ENCODE assay signal across 8 cellular contexts in the genomic region with DNA sequence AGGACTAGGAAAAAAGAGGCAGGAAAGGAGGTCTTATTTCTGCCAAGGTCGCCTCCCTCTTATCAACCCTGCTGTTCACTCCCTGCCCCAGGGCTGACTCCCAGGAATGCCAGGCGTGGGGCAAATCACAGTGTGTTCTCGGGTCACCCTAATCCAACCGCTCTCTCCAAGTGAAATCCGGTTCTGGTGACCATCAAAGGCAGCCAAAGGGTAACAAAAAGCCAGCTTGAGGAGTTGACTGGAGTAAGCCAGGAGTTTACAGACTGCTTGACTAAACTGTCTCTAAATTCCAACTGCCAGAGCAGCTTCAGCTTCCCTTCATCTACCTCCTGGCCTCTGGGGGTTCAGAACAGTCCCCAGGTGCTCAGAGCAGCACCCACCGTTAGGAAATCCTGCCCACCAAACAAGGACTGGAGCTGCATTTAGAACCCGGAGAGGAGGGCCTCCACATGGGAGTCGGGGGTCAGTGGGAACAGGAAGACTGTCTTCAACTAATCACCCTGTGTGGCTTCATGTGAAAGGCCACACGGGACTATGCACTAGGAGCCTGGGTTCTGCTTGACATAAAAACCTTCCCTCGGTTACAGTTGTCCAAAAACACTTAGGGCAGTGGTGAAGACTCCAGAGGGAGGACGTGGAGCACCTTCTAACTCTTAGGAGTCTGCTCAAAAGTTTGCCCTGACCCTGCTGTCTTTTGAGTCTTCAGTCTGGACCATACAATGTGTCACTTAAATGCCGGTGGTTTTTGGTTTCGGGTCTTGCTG. TPM values are rescaled to one million over a fixed set of nuclear protein-coding genes. Genes with fewer than 3 reads are reported as not detected.
DNase-seq lines count a peak whose midpoint lies in the region; ATAC-seq and TF ChIP-seq lines count a peak whose summit lies in the region.

No MANE protein-coding gene starts in this region.

- peaks cover 10% of the 10 kb centered on the region for H3K36me3 Mint-ChIP-seq in activated naive CD4-positive, alpha-beta T cell treated with anti-CD3 and anti-CD28 coated beads for 36 hours (ENCODE audit: low read depth)
- H3K36me3 Mint-ChIP-seq in activated naive CD8-positive, alpha-beta T cell treated with anti-CD3 and anti-CD28 coated beads, Interleukin-2, amount 10 ng/mL, durations not matched to agents 7 days and 5 days = peaks cover 8% of the 10 kb centered on the region

- POLR2A ChIA-PET in activated naive CD8-positive, alpha-beta T cell treated with anti-CD3 and anti-CD28 coated beads, Interleukin-2, amount 10 ng/mL, durations not matched to agents 7 days and 5 days (lab: Charles Lee) = no interaction called here

- H3K27ac Mint-ChIP-seq in activated naive CD4-positive, alpha-beta T cell treated with anti-CD3 and anti-CD28 coated beads for 36 hours = no peak overlapping the region
- no peak overlapping the region for H3K27ac Mint-ChIP-seq in activated naive CD8-positive, alpha-beta T cell treated with anti-CD3 and anti-CD28 coated beads, Interleukin-2, amount 10 ng/mL, durations not matched to agents 7 days and 5 days

- H3K4me3 ChIP-seq in lower lobe of right lung (peak overlapping the region; percentile 96), tibial artery (peak overlapping the region; percentile 83 to 93)

- peak overlapping the region; percentile 95 for H3K27ac ChIP-seq in lower lobe of right lung
- peak overlapping the region; percentile 94 to 98 for H3K27ac ChIP-seq in tibial artery

- H3K9me3 ChIP-seq in lower lobe of right lung (no peaks in the 10 kb centered on the region), tibial artery (no peaks in the 10 kb centered on the region)

- intact Hi-C loops in activated naive CD4-positive, alpha-beta T cell treated with anti-CD3 and anti-CD28 coated beads for 36 hours (cut with micrococcal nuclease) = no loop called here
- intact Hi-C loops in lower lobe of right lung (cut with DNase I) = no loop called here
- intact Hi-C loops in tibial artery (cut with DNase I; ENCODE audit: low total_unique reads) = no loop called here

- TF ChIP-seq CTCF in lower lobe of right lung (IDR thresholded peaks at IDR 0.05) = no peak
- TF ChIP-seq CTCF in tibial artery (IDR thresholded peaks at IDR 0.05) = no peak

- H3K9me3 Mint-ChIP-seq in activated naive CD4-positive, alpha-beta T cell treated with anti-CD3 and anti-CD28 coated beads for 36 hours = no peaks in the 10 kb centered on the region
- H3K9me3 Mint-ChIP-seq in activated naive CD8-positive, alpha-beta T cell treated with anti-CD3 and anti-CD28 coated beads, Interleukin-2, amount 10 ng/mL, durations not matched to agents 7 days and 5 days = no peaks in the 10 kb centered on the region

- no peaks in the 10 kb centered on the region for H3K27me3 ChIP-seq in lower lobe of right lung (ENCODE audit: low read depth)
- no peaks in the 10 kb centered on the region for H3K27me3 ChIP-seq in tibial artery

- H3K4me3 Mint-ChIP-seq in activated naive CD4-positive, alpha-beta T cell treated with anti-CD3 and anti-CD28 coated beads for 36 hours = peak overlapping the region; percentile 75
- H3K4me3 Mint-ChIP-seq in activated naive CD8-positive, alpha-beta T cell treated with anti-CD3 and anti-CD28 coated beads, Interleukin-2, amount 10 ng/mL, durations not matched to agents 7 days and 5 days = peak overlapping the region; percentile 80

- DNase-seq in activated naive CD4-positive, alpha-beta T cell treated with anti-CD3 and anti-CD28 coated beads for 36 hours = no peak
- no peak for DNase-seq in activated naive CD4-positive, alpha-beta T cell treated with Interleukin-2 at 50 U/mL for 16 hours
- DNase-seq in activated naive CD8-positive, alpha-beta T cell treated with anti-CD3 and anti-CD28 coated beads, Interleukin-2, amount 10 ng/mL, durations not matched to agents 7 days and 5 days = no peak
- DNase-seq in lower lobe of right lung (no peak), tibial artery (no peak)

- no peaks in the 10 kb centered on the region for H3K27me3 Mint-ChIP-seq in activated naive CD4-positive, alpha-beta T cell treated with anti-CD3 and anti-CD28 coated beads for 36 hours (ENCODE audit: low read depth)
- H3K27me3 Mint-ChIP-seq in activated naive CD8-positive, alpha-beta T cell treated with anti-CD3 and anti-CD28 coated beads, Interleukin-2, amount 10 ng/mL, durations not matched to agents 7 days and 5 days = no peaks in the 10 kb centered on the region

- H3K36me3 ChIP-seq in lower lobe of right lung (no peaks in the 10 kb centered on the region), tibial artery (no peaks in the 10 kb centered on the region)

- H3K4me1 Mint-ChIP-seq in activated naive CD4-positive, alpha-beta T cell treated with anti-CD3 and anti-CD28 coated beads for 36 hours (ENCODE audit: low read depth) = peaks cover 29% of the 10 kb centered on the region
- H3K4me1 Mint-ChIP-seq in activated naive CD8-positive, alpha-beta T cell treated with anti-CD3 and anti-CD28 coated beads, Interleukin-2, amount 10 ng/mL, durations not matched to agents 7 days and 5 days = peaks cover 29% of the 10 kb centered on the region

- CTCF ChIA-PET in activated naive CD4-positive, alpha-beta T cell treated with anti-CD3 and anti-CD28 coated beads for 36 hours (lab: Charles Lee) = no interaction called here

- H3K4me1 ChIP-seq in lower lobe of right lung (peaks cover 33% of the 10 kb centered on the region), tibial artery (peaks cover 0 to 39% (median 27%) of the 10 kb centered on the region in 4 donors)

- no peak for ATAC-seq in activated naive CD8-positive, alpha-beta T cell treated with anti-CD3 and anti-CD28 coated beads, Interleukin-2, amount 10 ng/mL, durations not matched to agents 7 days and 5 days (ENCODE audit: low read depth)
- ATAC-seq in lower lobe of right lung = no peak
- no peak for ATAC-seq in HG02885 (IDR thresholded peaks at IDR 0.05; ENCODE audit: poor library complexity, unreplicated experiment)
- no peak for ATAC-seq in GM18511 (IDR thresholded peaks at IDR 0.05; ENCODE audit: unreplicated experiment)
- ATAC-seq in HG02798 (IDR thresholded peaks at IDR 0.05; ENCODE audit: poor library complexity, unreplicated experiment) = no peak

RNA-seq across cellular contexts. Expression of a gene that starts 1.2 kb away (rescaled TPM):
- total RNA-seq in activated naive CD4-positive, alpha-beta T cell treated with anti-CD3 and anti-CD28 coated beads for 36 hours = 10 to 100 TPM; 53.1 to 56.7 TPM
- total RNA-seq in activated naive CD8-positive, alpha-beta T cell treated with anti-CD3 and anti-CD28 coated beads, Interleukin-2, amount 10 ng/mL, durations not matched to agents 7 days and 5 days = 10 to 100 TPM; 57.1 to 59.3 TPM
- 60.9 TPM for total RNA-seq in lower lobe of right lung

RNA-seq across cellular contexts. Expression of a gene that starts 24.2 kb away (rescaled TPM):
- 10 to 100 TPM; 30.1 to 30.2 TPM for total RNA-seq in activated naive CD4-positive, alpha-beta T cell treated with anti-CD3 and anti-CD28 coated beads for 36 hours
- total RNA-seq in activated naive CD8-positive, alpha-beta T cell treated with anti-CD3 and anti-CD28 coated beads, Interleukin-2, amount 10 ng/mL, durations not matched to agents 7 days and 5 days = 10 to 100 TPM; 38.6 to 46.8 TPM
- 82.3 TPM for total RNA-seq in lower lobe of right lung
